18 cellular contexts compared by ENCODE assay signal in the genomic region with DNA sequence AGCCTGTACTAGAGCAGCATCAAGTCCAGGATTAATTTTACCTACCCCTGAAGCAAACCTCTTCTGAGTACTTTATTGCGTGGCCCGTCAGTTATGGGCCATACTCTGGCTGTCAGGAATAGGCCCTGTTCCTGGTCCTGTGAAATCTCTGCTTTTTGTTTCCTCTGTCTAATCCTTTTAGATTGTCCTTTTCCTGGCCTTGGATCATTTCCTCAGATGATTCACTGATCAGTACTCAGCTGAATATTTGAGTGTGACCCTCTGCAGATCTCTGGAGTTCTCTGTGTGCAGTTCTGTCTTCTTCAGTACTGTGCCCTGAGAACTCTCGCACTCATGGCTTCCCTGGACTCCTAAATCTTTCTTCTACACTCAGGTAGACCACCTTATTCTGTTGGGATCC.
DNase-seq lines count a peak whose midpoint lies in the region; ATAC-seq, FAIRE-seq and TF ChIP-seq lines count a peak whose summit lies in the region.
"Had no signal": no experiment of that assay in that cellular context is flagged by ENCODE, and none has a peak within 500 bp of the region (broad histone marks: within the 10 kb centered on the region; RNA-seq: fewer than 3 reads in every experiment).

No MANE protein-coding gene starts in this region.

- H3K4me3 ChIP-seq in right lobe of liver (no peak overlapping the region), HepG2 (replicated peaks in 1 of 3; ENCODE audit: insufficient read depth in 1 of 3, low read depth in 2 of 3, low read length in 3 of 3) (no peak overlapping the region), cardiac fibroblast (replicated peaks in 1 of 2; ENCODE audit: low read depth in 2 of 2, low read length in 2 of 2) (no peak overlapping the region), left lung (no peak overlapping the region)
- H3K4me3 ChIP-seq: K562, lower lobe of right lung, SJSA1, tibial nerve had no signal

- BruUV-seq in HepG2 (replicated peaks; lab: Mats Ljungman, UMichigan): no TSS peak

- TF ChIP-seq CTCF in right lobe of liver (IDR thresholded peaks at IDR 0.05) (no peak), HepG2 (CRISPR knock-in tag; IDR thresholded peaks at IDR 0.05) (no peak), cardiac fibroblast (IDR thresholded peaks at IDR 0.05; ENCODE audit: low read depth, low read length) (no peak), left lung (IDR thresholded peaks at IDR 0.05) (no peak)

- no peak overlapping the region for H3K4me3 Mint-ChIP-seq in activated CD8-positive, alpha-beta T cell treated with anti-CD3 and anti-CD28 coated beads, Interleukin-2, amount 10 ng/mL, durations not matched to agents 7 days and 5 days
- H3K4me3 Mint-ChIP-seq: activated T-helper 17 cell treated with anti-CD3 and anti-CD28 coated beads, Interleukin-2, amount 50 U/mL, for 72 hours; naive thymus-derived CD4-positive, alpha-beta T cell; stimulated activated naive B cell treated with anti-CD40 and anti-IgM and Interleukin-4, amounts not matched to agents 10 μg/mL and 1 μg/mL and 100 μg/mL, for 72 hours had no signal

- H3K36me3 Mint-ChIP-seq in activated CD8-positive, alpha-beta T cell treated with anti-CD3 and anti-CD28 coated beads, Interleukin-2, amount 10 ng/mL, durations not matched to agents 7 days and 5 days (ENCODE audit: low read depth): no peaks in the 10 kb centered on the region

- no peak for TF ChIP-seq POLR2A in right lobe of liver (IDR thresholded peaks at IDR 0.05)
- no peak for TF ChIP-seq POLR2A in HepG2 (IDR thresholded peaks at IDR 0.05; ENCODE audit: insufficient read depth in 1 of 2, low read depth in 2 of 2, low read length in 2 of 2)
- TF ChIP-seq POLR2A in GM18505 (IDR thresholded peaks at IDR 0.05; ENCODE audit: borderline replicate concordance, extremely low read depth, insufficient read depth, insufficient read length): no peak

- no peaks in the 10 kb centered on the region for H3K36me3 ChIP-seq in right lobe of liver
- H3K36me3 ChIP-seq in HepG2 (replicated peaks in 1 of 2; ENCODE audit: control insufficient read depth in 1 of 2, insufficient read depth in 2 of 2, low read length in 2 of 2): no peaks in the 10 kb centered on the region; a peak in 1 of 5 replicates
- no peaks in the 10 kb centered on the region for H3K36me3 ChIP-seq in left lung
- H3K36me3 ChIP-seq: lower lobe of right lung, SJSA1, tibial nerve had no signal

- H3K27me3 ChIP-seq in right lobe of liver: no peaks in the 10 kb centered on the region
- no peaks in the 10 kb centered on the region for H3K27me3 ChIP-seq in HepG2 (ENCODE audit: control insufficient read depth in 1 of 2, insufficient read depth in 2 of 2, low read length in 2 of 2)
- no peaks in the 10 kb centered on the region for H3K27me3 ChIP-seq in left lung
- H3K27me3 ChIP-seq: SJSA1, tibial nerve had no signal

- POLR2A ChIA-PET in HepG2 (lab: Yijun Ruan, JAX): no interaction called here
- POLR2A ChIA-PET in activated CD8-positive, alpha-beta T cell treated with anti-CD3 and anti-CD28 coated beads, Interleukin-2, amount 10 ng/mL, durations not matched to agents 7 days and 5 days (lab: Charles Lee): no interaction called here

- H3K27me3 Mint-ChIP-seq in activated CD8-positive, alpha-beta T cell treated with anti-CD3 and anti-CD28 coated beads, Interleukin-2, amount 10 ng/mL, durations not matched to agents 7 days and 5 days (ENCODE audit: low read depth): no peaks in the 10 kb centered on the region
- H3K27me3 Mint-ChIP-seq: activated T-helper 17 cell treated with anti-CD3 and anti-CD28 coated beads, Interleukin-2, amount 50 U/mL, for 72 hours; naive thymus-derived CD4-positive, alpha-beta T cell; stimulated activated naive B cell treated with anti-CD40 and anti-IgM and Interleukin-4, amounts not matched to agents 10 μg/mL and 1 μg/mL and 100 μg/mL, for 72 hours had no signal

- no peak overlapping the region for H3K27ac ChIP-seq in right lobe of liver
- no peak overlapping the region for H3K27ac ChIP-seq in HepG2 (ENCODE audit: extremely low read length, insufficient read depth, low read length)
- H3K27ac ChIP-seq in left lung: no peak overlapping the region
- H3K27ac ChIP-seq: lower lobe of right lung, SJSA1 had no signal

- H4K20me1 ChIP-seq in HepG2 (ENCODE audit: insufficient read depth, low read length): no peaks in the 10 kb centered on the region

- intact Hi-C loops in right lobe of liver (cut with DNase I) (no loop called here), HepG2 (cut with micrococcal nuclease; ENCODE audit: unreplicated experiment) (no loop called here), left lung (cut with DNase I) (no loop called here)

- WGBS in right lobe of liver (ENCODE audit: insufficient coverage, low coverage, low lambda C conversion rate, missing lambda C conversion rate): 71% methylated on average over 3 of the region's 3 CpGs
- 94% methylated on average over 3 of the region's 3 CpGs for WGBS in HepG2 (ENCODE audit: low lambda C conversion rate)

- TF ChIP-seq EP300 in HepG2 (IDR thresholded peaks at IDR 0.05; ENCODE audit: low read depth in 2 of 2, low read length in 2 of 2) (no peak), HepG2 (CRISPR knock-in tag; IDR thresholded peaks at IDR 0.05; ENCODE audit: borderline replicate concordance) (no peak)

- no peak overlapping the region for H3K9ac ChIP-seq in HepG2 (ENCODE audit: insufficient read depth, low read depth, low read length)

- ATAC-seq in right lobe of liver: peak; percentile 31 to 80 (median 43)
- no peak for ATAC-seq in HepG2
- peak; percentile 14 for ATAC-seq in left lung
- no peak for ATAC-seq in GM18505 (IDR thresholded peaks at IDR 0.05; ENCODE audit: unreplicated experiment)
- ATAC-seq in activated CD8-positive, alpha-beta T cell treated with anti-CD3 and anti-CD28 coated beads, Interleukin-2, amount 10 ng/mL, durations not matched to agents 7 days and 5 days: no peak
- ATAC-seq: activated T-helper 17 cell treated with anti-CD3 and anti-CD28 coated beads, Interleukin-2, amount 50 U/mL, for 72 hours; K562; lower lobe of right lung; naive thymus-derived CD4-positive, alpha-beta T cell; stimulated activated naive B cell treated with anti-CD40 and anti-IgM and Interleukin-4, amounts not matched to agents 10 μg/mL and 1 μg/mL and 100 μg/mL, for 72 hours had no signal

- no peaks in the 10 kb centered on the region for H3K9me3 Mint-ChIP-seq in activated CD8-positive, alpha-beta T cell treated with anti-CD3 and anti-CD28 coated beads, Interleukin-2, amount 10 ng/mL, durations not matched to agents 7 days and 5 days (ENCODE audit: insufficient read depth)
- H3K9me3 Mint-ChIP-seq: activated T-helper 17 cell treated with anti-CD3 and anti-CD28 coated beads, Interleukin-2, amount 50 U/mL, for 72 hours; naive thymus-derived CD4-positive, alpha-beta T cell; stimulated activated naive B cell treated with anti-CD40 and anti-IgM and Interleukin-4, amounts not matched to agents 10 μg/mL and 1 μg/mL and 100 μg/mL, for 72 hours had no signal

- in situ Hi-C loops in HepG2 (cut with HindIII; ENCODE audit: extremely low pct_ligation_motif_present, low pct_unique_long_range_greater_than_20kb): no loop called here

- no peak for FAIRE-seq in HepG2 (lab: Jason Lieb, UNC)
- FAIRE-seq: A204.1, K562 had no signal

- no peak for TF ChIP-seq RAD21 in HepG2 (CRISPR knock-in tag; IDR thresholded peaks at IDR 0.05)

- H3K9me3 ChIP-seq in right lobe of liver: no peaks in the 10 kb centered on the region
- no peaks in the 10 kb centered on the region for H3K9me3 ChIP-seq in HepG2 (ENCODE audit: low read length)
- no peaks in the 10 kb centered on the region for H3K9me3 ChIP-seq in left lung
- H3K9me3 ChIP-seq: lower lobe of right lung, SJSA1, tibial nerve had no signal

- CTCF ChIA-PET in HepG2 (lab: Yijun Ruan, JAX; ENCODE audit: low intra/inter-chr PET ratio, low total read pairs): no interaction called here
- CTCF ChIA-PET in activated CD8-positive, alpha-beta T cell treated with anti-CD3 and anti-CD28 coated beads, Interleukin-2, amount 10 ng/mL, durations not matched to agents 7 days and 5 days (lab: Charles Lee): interaction anchor here (1.2 kb wide), 1 partner anchor 214 kb away, joined by 3 read pairs; no protein-coding TSS in a partner anchor

- DNase-seq in right lobe of liver (no peak), HepG2 (ENCODE audit: low spot score) (no peak), cardiac fibroblast (ENCODE audit: low read depth in 2 of 2) (peak; percentile 29 to 46), left lung (no peak), occipital lobe (lab: John Stamatoyannopoulos, UW) (no peak), UCSD-AML1 (lab: John Stamatoyannopoulos, UW; ENCODE audit: unreplicated experiment) (no peak)
- DNase-seq in activated CD8-positive, alpha-beta T cell treated with anti-CD3 and anti-CD28 coated beads, Interleukin-2, amount 10 ng/mL, durations not matched to agents 7 days and 5 days: no peak
- DNase-seq: lower lobe of right lung; naive thymus-derived CD4-positive, alpha-beta T cell; NCI-H2081; NCI-H524 treated with DMSO at 0.1 percent for 48 hours; stimulated activated naive B cell treated with anti-CD40 and anti-IgM and Interleukin-4, amounts not matched to agents 10 μg/mL and 1 μg/mL and 100 μg/mL, for 72 hours had no signal

- no peak overlapping the region for H3K27ac Mint-ChIP-seq in activated CD8-positive, alpha-beta T cell treated with anti-CD3 and anti-CD28 coated beads, Interleukin-2, amount 10 ng/mL, durations not matched to agents 7 days and 5 days
- H3K27ac Mint-ChIP-seq: activated T-helper 17 cell treated with anti-CD3 and anti-CD28 coated beads, Interleukin-2, amount 50 U/mL, for 72 hours; naive thymus-derived CD4-positive, alpha-beta T cell; stimulated activated naive B cell treated with anti-CD40 and anti-IgM and Interleukin-4, amounts not matched to agents 10 μg/mL and 1 μg/mL and 100 μg/mL, for 72 hours had no signal

- H3K79me2 ChIP-seq in HepG2 (ENCODE audit: insufficient read depth, low read length): no peaks in the 10 kb centered on the region

- H2AFZ ChIP-seq in HepG2 (ENCODE audit: low read length): no peak overlapping the region

- no peaks in the 10 kb centered on the region for H3K4me1 ChIP-seq in right lobe of liver
- H3K4me1 ChIP-seq in HepG2 (ENCODE audit: insufficient read depth, low read length): no peaks in the 10 kb centered on the region
- peaks cover 0 to 27% of the 10 kb centered on the region in 2 donors for H3K4me1 ChIP-seq in left lung
- H3K4me1 ChIP-seq: lower lobe of right lung, SJSA1 had no signal

- no peak overlapping the region for H3K4me2 ChIP-seq in HepG2 (ENCODE audit: low read depth, low read length)

- peaks cover 2% of the 10 kb centered on the region for H3K4me1 Mint-ChIP-seq in activated CD8-positive, alpha-beta T cell treated with anti-CD3 and anti-CD28 coated beads, Interleukin-2, amount 10 ng/mL, durations not matched to agents 7 days and 5 days (ENCODE audit: low read depth)
- H3K4me1 Mint-ChIP-seq: activated T-helper 17 cell treated with anti-CD3 and anti-CD28 coated beads, Interleukin-2, amount 50 U/mL, for 72 hours had no signal

TF ChIP-seq in HepG2, 621 proteins besides CTCF, POLR2A, EP300 and RAD21:
- TF ChIP-seq HDAC2 (CRISPR knock-in tag; IDR thresholded peaks at IDR 0.05): no peak

Comparison
In these comparisons a context has a peak if more than half of its experiments do, and no peak if none do; other contexts are left out.
1. ATAC-seq: peak in right lobe of liver (4 of 4) and left lung (single experiment); none in HepG2 (single experiment), GM18505 (single experiment) and activated CD8-positive, alpha-beta T cell treated with anti-CD3 and anti-CD28 coated beads, Interleukin-2, amount 10 ng/mL, durations not matched to agents 7 days and 5 days (single experiment).
2. DNase-seq: peak in cardiac fibroblast (2 of 2); none in right lobe of liver (0 of 3), HepG2 (single experiment), left lung (0 of 2), occipital lobe (single experiment), UCSD-AML1 (single experiment) and activated CD8-positive, alpha-beta T cell treated with anti-CD3 and anti-CD28 coated beads, Interleukin-2, amount 10 ng/mL, durations not matched to agents 7 days and 5 days (single experiment).